27 cellular contexts compared by ENCODE assay signal in genomic region chr1:1292851-1293250, GRCh38.
"Had no signal": no experiment of that assay in that cellular context is flagged by ENCODE, and none has a peak within 500 bp of the region (broad histone marks: within the 10 kb centered on the region; RNA-seq: fewer than 3 reads in every experiment).

No MANE protein-coding gene starts in this region.

- H3K36me3 Mint-ChIP-seq: immature natural killer cell; mesothelial cell of epicardium; naive B cell; natural killer cell treated with Interleukin-12 subunit alpha and Interleukin-12 subunit beta and Interleukin-15 and Interleukin-18, amount 100 ng/mL, for 72 hours had no signal

- H3K27ac Mint-ChIP-seq: immature natural killer cell; mesothelial cell of epicardium; naive B cell; natural killer cell treated with Interleukin-12 subunit alpha and Interleukin-12 subunit beta and Interleukin-15 and Interleukin-18, amount 100 ng/mL, for 72 hours had no signal

- H3K9me3 ChIP-seq: esophagus muscularis mucosa, gastroesophageal sphincter, mucosa of descending colon, prostate gland, right lobe of liver, stomach, thyroid gland, vagina had no signal

- H3K27me3 ChIP-seq: foreskin keratinocyte, right lobe of liver, thyroid gland, vagina had no signal

- H3K27ac ChIP-seq: coronary artery, esophagus muscularis mucosa, foreskin keratinocyte, gastroesophageal sphincter, prostate gland, right lobe of liver, stomach, thyroid gland, vagina had no signal

- DNase-seq: dermis blood vessel endothelial cell; effector memory CD4-positive, alpha-beta T cell; foreskin keratinocyte; hypothalamus; immature natural killer cell; islet precursor cell; kidney glomerular epithelial cell; mesenchymal stem cell; mucosa of descending colon; naive B cell; right lobe of liver; small intestine; stimulated activated CD4-positive, alpha-beta T cell treated with anti-CD3 and anti-CD28 coated beads, Interleukin-12 subunit alpha, Interleukin-12 subunit beta, amount 100 ng/mL, for 4 hours; stimulated activated CD4-positive, alpha-beta T cell treated with anti-CD3 and anti-CD28 coated beads, Interleukin-1b, Interleukin-23, amount 100 ng/mL, for 48 hours; stimulated activated CD4-positive, alpha-beta T cell treated with anti-CD3 and anti-CD28 coated beads, Interleukin-4, amount 100 ng/mL, for 1 hour; stimulated activated CD8-positive, alpha-beta memory T cell treated with anti-CD3 and anti-CD28 coated beads, Interleukin-4, amount 100 ng/mL, for 48 hours; stimulated activated naive CD4-positive, alpha-beta T cell; stomach; thyroid gland had no signal

- H3K36me3 ChIP-seq: prostate gland, right lobe of liver had no signal

- H3K4me3 Mint-ChIP-seq: immature natural killer cell; mesothelial cell of epicardium; naive B cell; natural killer cell treated with Interleukin-12 subunit alpha and Interleukin-12 subunit beta and Interleukin-15 and Interleukin-18, amount 100 ng/mL, for 72 hours had no signal

- H3K9me3 Mint-ChIP-seq: immature natural killer cell; mesothelial cell of epicardium; naive B cell; natural killer cell treated with Interleukin-12 subunit alpha and Interleukin-12 subunit beta and Interleukin-15 and Interleukin-18, amount 100 ng/mL, for 72 hours; neural crest cell had no signal

- H3K4me3 ChIP-seq: coronary artery, esophagus muscularis mucosa, gastroesophageal sphincter, mucosa of descending colon, prostate gland, right lobe of liver, stomach, thyroid gland, vagina had no signal

- H3K4me1 ChIP-seq: foreskin keratinocyte, right lobe of liver had no signal

- H3K4me1 Mint-ChIP-seq: immature natural killer cell, neural crest cell had no signal

- ATAC-seq: mucosa of descending colon; natural killer cell treated with Interleukin-12 subunit alpha and Interleukin-12 subunit beta and Interleukin-15 and Interleukin-18, amount 100 ng/mL, for 72 hours had no signal

- H3K27me3 Mint-ChIP-seq: naive B cell; natural killer cell treated with Interleukin-12 subunit alpha and Interleukin-12 subunit beta and Interleukin-15 and Interleukin-18, amount 100 ng/mL, for 72 hours had no signal
